In genomic region chr5:82174128-82174918, GRCh38 we compare ENCODE assay signal across 8 cellular contexts.
DNase-seq lines count a peak whose midpoint lies in the region; ATAC-seq and TF ChIP-seq lines count a peak whose summit lies in the region.

No MANE protein-coding gene starts in this region.

- POLR2A ChIA-PET in AG04449 (lab: Yijun Ruan, JAX), result interaction anchor here (0.5 kb wide), 1 partner anchor 475 kb away, joined by 3 read pairs; no protein-coding TSS in a partner anchor

- CTCF ChIA-PET in AG04449 (lab: Yijun Ruan, JAX), result interaction anchor here (0.9 to 2.0 kb wide), 8 partner anchors 9 to 748 kb away, joined by 3 to 9 read pairs (median 4); partner anchors contain the start of gene SSBP2

- intact Hi-C loops in dendritic cell treated with granulocyte-macrophage colony-stimulating factor and Interleukin-4, amounts not matched to agents 40 ng/mL and 50 ng/mL, for 4 days (cut with micrococcal nuclease), result loop anchor here (10.0 kb wide), 2 partner anchors 200 to 420 kb away; partner anchors contain the start of genes ATG10 and SSBP2

- peaks cover 15% of the 10 kb centered on the region for H3K4me1 Mint-ChIP-seq in dendritic cell treated with granulocyte-macrophage colony-stimulating factor and Interleukin-4, amounts not matched to agents 40 ng/mL and 50 ng/mL, for 4 days (ENCODE audit: low read depth)
- H3K4me1 Mint-ChIP-seq in memory B cell, result peaks cover 7% of the 10 kb centered on the region
- peaks cover 6% of the 10 kb centered on the region for H3K4me1 Mint-ChIP-seq in stimulated activated effector memory CD8-positive, alpha-beta T cell treated with anti-CD3 and anti-CD28 coated beads, Interleukin-12 subunit alpha, Interleukin-12 subunit beta, amount 100 ng/mL, for 72 hours

- H3K4me3 ChIP-seq in AG04449 (ENCODE audit: low read depth, low read length), result no peak overlapping the region

- H3K9me3 Mint-ChIP-seq in dendritic cell treated with granulocyte-macrophage colony-stimulating factor and Interleukin-4, amounts not matched to agents 40 ng/mL and 50 ng/mL, for 4 days, result no peaks in the 10 kb centered on the region
- no peaks in the 10 kb centered on the region for H3K9me3 Mint-ChIP-seq in memory B cell
- H3K9me3 Mint-ChIP-seq in stimulated activated effector memory CD8-positive, alpha-beta T cell treated with anti-CD3 and anti-CD28 coated beads, Interleukin-12 subunit alpha, Interleukin-12 subunit beta, amount 100 ng/mL, for 72 hours, result no peaks in the 10 kb centered on the region

- ATAC-seq in GM18508 (IDR thresholded peaks at IDR 0.05; ENCODE audit: insufficient read depth, unreplicated experiment), result peak; percentile 85
- peak; percentile 99 for ATAC-seq in HG02938 (IDR thresholded peaks at IDR 0.05; ENCODE audit: unreplicated experiment)
- peak; percentile 93 for ATAC-seq in memory B cell (ENCODE audit: low read depth)
- peak; percentile 98 for ATAC-seq in stimulated activated effector memory CD8-positive, alpha-beta T cell treated with anti-CD3 and anti-CD28 coated beads, Interleukin-12 subunit alpha, Interleukin-12 subunit beta, amount 100 ng/mL, for 72 hours

- no peaks in the 10 kb centered on the region for H3K36me3 Mint-ChIP-seq in dendritic cell treated with granulocyte-macrophage colony-stimulating factor and Interleukin-4, amounts not matched to agents 40 ng/mL and 50 ng/mL, for 4 days (ENCODE audit: low read depth)
- H3K36me3 Mint-ChIP-seq in memory B cell, result no peaks in the 10 kb centered on the region
- no peaks in the 10 kb centered on the region for H3K36me3 Mint-ChIP-seq in stimulated activated effector memory CD8-positive, alpha-beta T cell treated with anti-CD3 and anti-CD28 coated beads, Interleukin-12 subunit alpha, Interleukin-12 subunit beta, amount 100 ng/mL, for 72 hours

- H3K27ac Mint-ChIP-seq in dendritic cell treated with granulocyte-macrophage colony-stimulating factor and Interleukin-4, amounts not matched to agents 40 ng/mL and 50 ng/mL, for 4 days, result peak overlapping the region; percentile 45
- H3K27ac Mint-ChIP-seq in memory B cell, result peak overlapping the region; percentile 92
- H3K27ac Mint-ChIP-seq in stimulated activated effector memory CD8-positive, alpha-beta T cell treated with anti-CD3 and anti-CD28 coated beads, Interleukin-12 subunit alpha, Interleukin-12 subunit beta, amount 100 ng/mL, for 72 hours, result peak overlapping the region; percentile 79

- no peaks in the 10 kb centered on the region for H3K27me3 Mint-ChIP-seq in dendritic cell treated with granulocyte-macrophage colony-stimulating factor and Interleukin-4, amounts not matched to agents 40 ng/mL and 50 ng/mL, for 4 days
- no peaks in the 10 kb centered on the region for H3K27me3 Mint-ChIP-seq in memory B cell

- no peak overlapping the region for H3K4me3 Mint-ChIP-seq in dendritic cell treated with granulocyte-macrophage colony-stimulating factor and Interleukin-4, amounts not matched to agents 40 ng/mL and 50 ng/mL, for 4 days
- H3K4me3 Mint-ChIP-seq in memory B cell, result no peak overlapping the region
- H3K4me3 Mint-ChIP-seq in stimulated activated effector memory CD8-positive, alpha-beta T cell treated with anti-CD3 and anti-CD28 coated beads, Interleukin-12 subunit alpha, Interleukin-12 subunit beta, amount 100 ng/mL, for 72 hours, result no peak overlapping the region

- DNase-seq in AG04449 (ENCODE audit: low read depth, low spot score) (peak; percentile 42), NCI-H2029 (lab: John Stamatoyannopoulos, UW) (peak; percentile 75), memory B cell (ENCODE audit: low spot score in 2 of 2) (peak; percentile 41 to 51)
- peak; percentile 25 for DNase-seq in activated CD4-positive, alpha-beta T cell treated with anti-CD3 and anti-CD28 coated beads for 1 hour
- peak; percentile 34 to 82 for DNase-seq in stimulated activated effector memory CD8-positive, alpha-beta T cell treated with anti-CD3 and anti-CD28 coated beads, Interleukin-12 subunit alpha, Interleukin-12 subunit beta, amount 100 ng/mL, for 72 hours (ENCODE audit: low spot score in 2 of 2)

- peak; percentile 55 for TF ChIP-seq CTCF in AG04449 (IDR thresholded peaks at IDR 0.05; ENCODE audit: insufficient read depth, low read length, missing control alignments)

Comparison
In these comparisons a context has a peak if more than half of its experiments do, and no peak if none do; other contexts are left out.
1. DNase-seq: peak in every context shown above with its lines; median percentile 75 in NCI-H2029; 58 in stimulated activated effector memory CD8-positive, alpha-beta T cell treated with anti-CD3 and anti-CD28 coated beads, Interleukin-12 subunit alpha, Interleukin-12 subunit beta, amount 100 ng/mL, for 72 hours; 46 in memory B cell; 42 in AG04449; 25 in activated CD4-positive, alpha-beta T cell treated with anti-CD3 and anti-CD28 coated beads for 1 hour.